In the genomic region with DNA sequence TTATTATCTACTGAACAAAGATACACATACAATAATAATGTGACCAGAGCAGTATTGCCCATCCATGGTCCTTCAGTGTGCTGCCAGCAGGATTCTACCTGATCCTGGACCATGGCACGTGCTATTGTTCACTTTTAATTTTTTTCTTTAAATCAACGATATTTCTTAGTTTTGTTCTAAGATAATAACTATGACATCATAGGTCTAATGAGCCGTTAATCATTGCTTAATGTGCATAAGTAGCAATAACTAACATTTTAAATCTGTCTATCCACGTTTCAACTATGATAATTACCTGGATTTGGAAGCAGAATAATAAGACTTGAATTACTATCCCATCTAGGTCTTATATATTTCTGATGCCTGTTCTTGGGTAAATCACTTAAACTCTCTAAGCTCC, we compare ENCODE assay signal across 10 cellular contexts.
"Had no signal": no experiment of that assay in that cellular context is flagged by ENCODE, and none has a peak within 500 bp of the region (broad histone marks: within the 10 kb centered on the region; RNA-seq: fewer than 3 reads in every experiment).

No MANE protein-coding gene starts in this region.

- H3K4me3 ChIP-seq: GM23248, K562 had no signal

- H2AFZ ChIP-seq: GM23248 had no signal

- FAIRE-seq: H1, H54, K562 had no signal

- DNase-seq: GM23248, H9, HCEC 1CT, HFFc6, IMR-90, KG1 had no signal

- H3K9ac ChIP-seq: GM23248 had no signal

- H3K27ac Mint-ChIP-seq: HFFc6 had no signal

- H3K4me3 Mint-ChIP-seq: H9, HFFc6 had no signal

- H3K27ac ChIP-seq: GM23248, HL-60 had no signal

- ATAC-seq: K562 had no signal
